ENCODE assay signal across 18 cellular contexts in genomic region chr1:174818014-174818616, GRCh38.
DNase-seq lines count a peak whose midpoint lies in the region; ATAC-seq and TF ChIP-seq lines count a peak whose summit lies in the region.
"Had no signal": no experiment of that assay in that cellular context is flagged by ENCODE, and none has a peak within 500 bp of the region (broad histone marks: within the 10 kb centered on the region; RNA-seq: fewer than 3 reads in every experiment).

No MANE protein-coding gene starts in this region.

- ATAC-seq in GM18909 (IDR thresholded peaks at IDR 0.05; ENCODE audit: poor library complexity, unreplicated experiment) (peak; percentile 55), HG02623 (IDR thresholded peaks at IDR 0.05; ENCODE audit: unreplicated experiment) (peak; percentile 38), body of pancreas (no peak)
- ATAC-seq: left lobe of liver had no signal

- no peak overlapping the region for H2BK20ac ChIP-seq in H9 (ENCODE audit: low read depth, low read length, poor library complexity, severe bottlenecking)

- H3K79me1 ChIP-seq in H9 (ENCODE audit: insufficient read depth, low read depth, low read length, poor library complexity, severe bottlenecking), result no peaks in the 10 kb centered on the region

- no peaks in the 10 kb centered on the region for H3K36me3 Mint-ChIP-seq in H9 (ENCODE audit: insufficient read depth in 1 of 3, low read depth in 3 of 3)
- H3K36me3 Mint-ChIP-seq: type B pancreatic cell had no signal

- H3K23me2 ChIP-seq in H9 (ENCODE audit: insufficient read length, low read depth, low read length, poor library complexity, severe bottlenecking), result no peaks in the 10 kb centered on the region

- H3K9me3 Mint-ChIP-seq in H9, result no peaks in the 10 kb centered on the region
- H3K9me3 Mint-ChIP-seq: naive B cell, type B pancreatic cell had no signal

- H3K4me3 Mint-ChIP-seq in H9, result no peak overlapping the region
- H3K4me3 Mint-ChIP-seq: naive B cell, type B pancreatic cell had no signal

- no peaks in the 10 kb centered on the region for H3K27me3 ChIP-seq in KMS-11 (ENCODE audit: insufficient read depth, low read depth)
- no peaks in the 10 kb centered on the region for H3K27me3 ChIP-seq in body of pancreas
- H3K27me3 ChIP-seq in H9 (ENCODE audit: insufficient read depth, low read length), result no peaks in the 10 kb centered on the region
- H3K27me3 ChIP-seq: colonic mucosa, hepatocyte had no signal

- no peak overlapping the region for H3T11ph ChIP-seq in H9 (ENCODE audit: low read length)

- H3K27me3 Mint-ChIP-seq in H9 (ENCODE audit: low read depth), result no peaks in the 10 kb centered on the region
- H3K27me3 Mint-ChIP-seq: naive B cell, type B pancreatic cell had no signal

- WGBS in body of pancreas, 2 donors, result 62 to 80% methylated on average over 4 of the region's 4 CpGs
- no CpG with 5 or more reads among the region's 4 CpGs for WGBS in H9 (ENCODE audit: extremely low coverage, insufficient read length, low lambda C conversion rate)

- no peak overlapping the region for H3K18ac ChIP-seq in H9 (ENCODE audit: insufficient read length, low read depth, low read length)

- no peak overlapping the region for H3K9ac ChIP-seq in KMS-11
- no peak overlapping the region for H3K9ac ChIP-seq in H9 (ENCODE audit: extremely low read depth, insufficient read length, low read length)

- H2BK15ac ChIP-seq in H9 (ENCODE audit: low read depth, low read length), result no peak overlapping the region

- H3K36me3 ChIP-seq in KMS-11 (ENCODE audit: insufficient read depth) (no peaks in the 10 kb centered on the region), body of pancreas (replicated peaks in 1 of 2; ENCODE audit: insufficient read depth in 1 of 2, low read depth in 2 of 2) (no peaks in the 10 kb centered on the region)
- H3K36me3 ChIP-seq: colonic mucosa had no signal

- no peak overlapping the region for H4K8ac ChIP-seq in H9 (replicated peaks; ENCODE audit: insufficient read length, low read depth, low read length)

- no peak overlapping the region for H3K27ac ChIP-seq in KMS-11
- H3K27ac ChIP-seq in body of pancreas, result no peak overlapping the region
- no peak overlapping the region for H3K27ac ChIP-seq in H9 (ENCODE audit: insufficient read length, low read depth, low read length)
- H3K27ac ChIP-seq: colonic mucosa, hepatocyte had no signal

- peak; percentile 50 for DNase-seq in GM12865 (ENCODE audit: low read depth)
- no peak for DNase-seq in body of pancreas
- DNase-seq in H9, result no peak
- DNase-seq in SIG-M5 treated with dmso at 0.1 percent for 504 hours (lab: John Stamatoyannopoulos, UW; ENCODE audit: unreplicated experiment), result no peak
- no peak for DNase-seq in DMS 273 (lab: John Stamatoyannopoulos, UW; ENCODE audit: unreplicated experiment)
- DNase-seq: amygdala; colonic mucosa; GF-D8; naive B cell; NCI-H187 treated with DMSO at 0.1 percent for 48 hours; NCI-H69; stimulated activated CD8-positive, alpha-beta memory T cell treated with anti-CD3 and anti-CD28 coated beads, Interleukin-4, amount 100 ng/mL, for 48 hours had no signal

- H2AK5ac ChIP-seq in H9 (ENCODE audit: insufficient read length, low read length), result no peak overlapping the region

- H4K20me1 ChIP-seq in KMS-11 (ENCODE audit: insufficient read depth) (no peaks in the 10 kb centered on the region), H9 (ENCODE audit: control insufficient read depth, insufficient read depth, insufficient read length) (no peaks in the 10 kb centered on the region)

- H2BK5ac ChIP-seq in H9 (ENCODE audit: insufficient read length, low read length), result no peak overlapping the region

- H4K91ac ChIP-seq in H9 (ENCODE audit: insufficient read length, low read depth, low read length), result no peak overlapping the region

- no peak overlapping the region for H3K14ac ChIP-seq in H9 (ENCODE audit: insufficient read depth, low read length)

- H3K4me1 ChIP-seq in KMS-11 (ENCODE audit: low read depth, poor library complexity, severe bottlenecking) (peaks cover 71% of the 10 kb centered on the region), body of pancreas (no peaks in the 10 kb centered on the region), H9 (ENCODE audit: insufficient read depth, low read length) (no peaks in the 10 kb centered on the region; the same call in 1 of the 2 replicates)
- H3K4me1 ChIP-seq: colonic mucosa had no signal

- no peak overlapping the region for H3K4me3 ChIP-seq in GM12865 (ENCODE audit: low read depth, low read length)
- H3K4me3 ChIP-seq in KMS-11 (IDR thresholded peaks at IDR 0.05; ENCODE audit: insufficient read depth, low read depth, low read length), result no peak overlapping the region
- no peak overlapping the region for H3K4me3 ChIP-seq in body of pancreas
- H3K4me3 ChIP-seq: colonic mucosa, hepatocyte had no signal

- H2BK12ac ChIP-seq in H9 (ENCODE audit: insufficient read length, low read depth, low read length), result no peak overlapping the region

- TF ChIP-seq CTCF in GM12865 (IDR thresholded peaks at IDR 0.05; ENCODE audit: insufficient read depth, low read depth, low read length, missing control alignments) (no peak), KMS-11 (conservative IDR thresholded peaks at IDR 0.05; ENCODE audit: low read depth, low read length) (no peak), body of pancreas (IDR thresholded peaks at IDR 0.05) (no peak), H9 (conservative IDR thresholded peaks at IDR 0.05) (no peak)

- H3K9me3 ChIP-seq in body of pancreas (no peaks in the 10 kb centered on the region), H9 (ENCODE audit: control insufficient read depth, low read depth, low read length) (no peaks in the 10 kb centered on the region)
- H3K9me3 ChIP-seq: colonic mucosa had no signal

- H3K79me2 ChIP-seq in KMS-11 (ENCODE audit: insufficient read depth, low read depth) (no peaks in the 10 kb centered on the region), H9 (ENCODE audit: insufficient read depth, low read length) (no peaks in the 10 kb centered on the region)
- H3K79me2 ChIP-seq: hepatocyte had no signal

- H3K4me1 Mint-ChIP-seq in H9, result peaks cover 15% of the 10 kb centered on the region in 2 experiments

- H2AFZ ChIP-seq in KMS-11 (ENCODE audit: low read depth), result no peak overlapping the region
- H2AFZ ChIP-seq in H9 (ENCODE audit: low read length), result no peak overlapping the region
- H2AFZ ChIP-seq: hepatocyte had no signal

- no peak overlapping the region for H3K23ac ChIP-seq in H9 (ENCODE audit: insufficient read length, low read depth, low read length)

- peak overlapping the region; percentile 7; the same call in 1 of the 2 replicates for H3K4me2 ChIP-seq in KMS-11
- H3K4me2 ChIP-seq in H9 (ENCODE audit: insufficient read depth, insufficient read length, low read length), result no peak overlapping the region
- H3K4me2 ChIP-seq: hepatocyte had no signal

- no peak overlapping the region for H2BK120ac ChIP-seq in H9 (ENCODE audit: low read depth, low read length, poor library complexity, severe bottlenecking)

- no peak overlapping the region for H4K5ac ChIP-seq in H9 (ENCODE audit: insufficient read length, low read depth, low read length)

- H3K4ac ChIP-seq in H9 (ENCODE audit: low read depth, low read length), result no peak overlapping the region

- H3K56ac ChIP-seq in H9 (ENCODE audit: insufficient read length, low read depth, low read length), result no peak overlapping the region

- intact Hi-C loops in body of pancreas (cut with DNase I), result no loop called here

- no peak for TF ChIP-seq POLR2A in body of pancreas (IDR thresholded peaks at IDR 0.05)

- peak overlapping the region in 1 of 3 experiments; percentile 9; a peak in 2 of 7 replicates for H3K27ac Mint-ChIP-seq in H9
- H3K27ac Mint-ChIP-seq: type B pancreatic cell had no signal
